ENCODE assay signal across 16 cellular contexts in the genomic region with DNA sequence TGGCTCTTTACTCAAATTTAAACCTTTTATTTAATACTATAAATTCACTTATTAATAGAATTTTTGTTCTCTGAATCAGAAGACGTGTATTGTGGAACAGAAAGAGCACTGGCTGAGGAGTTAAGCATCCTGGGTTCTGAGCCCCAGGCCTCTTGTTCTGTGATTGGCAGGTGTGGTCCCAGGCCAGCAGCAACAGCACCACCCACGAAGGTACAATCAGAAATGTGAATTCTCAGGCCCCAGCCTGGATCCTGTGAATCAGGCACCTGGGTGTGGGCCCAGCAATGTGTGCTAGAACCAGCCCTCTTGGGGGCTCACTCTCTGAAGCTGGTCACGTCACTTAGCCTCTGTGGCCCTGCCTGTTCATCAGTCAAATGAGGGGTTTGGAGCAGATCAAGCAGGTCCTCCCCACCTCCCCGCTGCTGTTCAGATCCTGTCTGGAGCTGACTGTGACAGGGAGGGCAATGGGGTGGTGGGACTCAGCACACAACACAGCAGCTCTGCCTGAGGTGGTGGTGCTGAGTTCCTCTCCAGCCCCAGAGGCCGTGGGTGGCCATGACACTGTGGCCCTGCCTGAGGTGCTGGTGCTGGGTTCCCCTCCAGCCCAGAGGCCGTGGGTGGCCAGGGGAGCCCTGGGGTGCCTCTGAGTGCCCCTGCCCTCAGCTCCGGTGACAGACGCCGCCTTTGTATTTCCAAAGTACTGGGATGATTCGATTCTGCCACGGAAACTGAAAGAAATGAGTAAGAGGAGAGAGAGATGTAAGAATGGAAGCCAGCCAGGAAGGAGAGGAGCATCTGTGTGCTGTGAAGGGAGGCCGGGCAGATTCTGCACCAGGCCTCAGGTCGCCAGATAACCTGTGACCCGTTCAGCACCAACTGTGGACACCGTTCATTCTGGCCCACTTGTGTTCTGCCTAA. TPM values are rescaled to one million over a fixed set of nuclear protein-coding genes. Genes with fewer than 3 reads are reported as not detected.
DNase-seq lines count a peak whose midpoint lies in the region; ATAC-seq and TF ChIP-seq lines count a peak whose summit lies in the region.
"Had no signal": no experiment of that assay in that cellular context is flagged by ENCODE, and none has a peak within 500 bp of the region (broad histone marks: within the 10 kb centered on the region; RNA-seq: fewer than 3 reads in every experiment).

No MANE protein-coding gene starts in this region.

- no peaks in the 10 kb centered on the region for H3K36me3 ChIP-seq in breast epithelium
- no peaks in the 10 kb centered on the region for H3K36me3 ChIP-seq in neuronal stem cell (replicated peaks in 1 of 2; ENCODE audit: control insufficient read depth in 2 of 2, insufficient read depth in 2 of 2, low read length in 2 of 2)
- no peaks in the 10 kb centered on the region for H3K36me3 ChIP-seq in testis (ENCODE audit: low read depth, missing control alignments)

- H3K27ac Mint-ChIP-seq in MCF 10A (ENCODE audit: low read depth, unreplicated experiment), result no peak overlapping the region
- peak overlapping the region; percentile 35 for H3K27ac Mint-ChIP-seq in activated T-helper 2 cell treated with anti-CD3 and anti-CD28 coated beads, Interferon-gamma antibody, Interleukin-2, Interleukin-4, amounts not matched to agents 10 μg/mL and 5 μg/mL and 100 μg/mL, durations not matched to agents 14 hours and 24 hours and 36 hours
- H3K27ac Mint-ChIP-seq in stimulated activated memory B cell treated with anti-CD40 and anti-IgM and Interleukin-4, amounts not matched to agents 10 μg/mL and 1 μg/mL and 100 μg/mL, for 72 hours, result no peak overlapping the region
- H3K27ac Mint-ChIP-seq: memory B cell had no signal

- BruUV-seq in MCF 10A (replicated peaks; lab: Mats Ljungman, UMichigan), result no TSS peak

- no peak overlapping the region for H3K4me3 Mint-ChIP-seq in MCF 10A (ENCODE audit: unreplicated experiment)
- no peak overlapping the region for H3K4me3 Mint-ChIP-seq in activated T-helper 2 cell treated with anti-CD3 and anti-CD28 coated beads, Interferon-gamma antibody, Interleukin-2, Interleukin-4, amounts not matched to agents 10 μg/mL and 5 μg/mL and 100 μg/mL, durations not matched to agents 14 hours and 24 hours and 36 hours (ENCODE audit: low read depth)
- no peak overlapping the region for H3K4me3 Mint-ChIP-seq in stimulated activated memory B cell treated with anti-CD40 and anti-IgM and Interleukin-4, amounts not matched to agents 10 μg/mL and 1 μg/mL and 100 μg/mL, for 72 hours
- H3K4me3 Mint-ChIP-seq: memory B cell, neural crest cell had no signal

- TF ChIP-seq POLR2A in breast epithelium (IDR thresholded peaks at IDR 0.05) (no peak), testis (IDR thresholded peaks at IDR 0.05) (no peak)

- POLR2A ChIA-PET in MCF 10A (lab: Yijun Ruan, JAX), result interaction anchor here (0.5 kb wide), 1 partner anchor 157 kb away, joined by 3 read pairs; no protein-coding TSS in a partner anchor

- H3K4me3 ChIP-seq in breast epithelium (no peak overlapping the region), neuronal stem cell (ENCODE audit: low read length in 2 of 2) (no peak overlapping the region), testis (no peak overlapping the region)

- H4K91ac ChIP-seq in neuronal stem cell (ENCODE audit: low read depth, low read length, poor library complexity), result no peak overlapping the region

- peak overlapping the region; percentile 31 for H3K18ac ChIP-seq in neuronal stem cell (ENCODE audit: low read length)

- H3K9me3 ChIP-seq in breast epithelium (no peaks in the 10 kb centered on the region), neuronal stem cell (replicated peaks in 1 of 2; ENCODE audit: control insufficient read depth in 2 of 2, insufficient read depth in 1 of 2, low read depth in 1 of 2, low read length in 2 of 2) (peaks cover 7 to 9% of the 10 kb centered on the region in 2 donors), testis (no peaks in the 10 kb centered on the region)

- H3K9ac ChIP-seq in neuronal stem cell (ENCODE audit: low read depth, low read length, poor library complexity), result no peak overlapping the region

- no peaks in the 10 kb centered on the region for H3K36me3 Mint-ChIP-seq in MCF 10A (ENCODE audit: insufficient read depth, unreplicated experiment)
- H3K36me3 Mint-ChIP-seq in activated T-helper 2 cell treated with anti-CD3 and anti-CD28 coated beads, Interferon-gamma antibody, Interleukin-2, Interleukin-4, amounts not matched to agents 10 μg/mL and 5 μg/mL and 100 μg/mL, durations not matched to agents 14 hours and 24 hours and 36 hours (ENCODE audit: low read depth), result no peaks in the 10 kb centered on the region
- no peaks in the 10 kb centered on the region for H3K36me3 Mint-ChIP-seq in stimulated activated memory B cell treated with anti-CD40 and anti-IgM and Interleukin-4, amounts not matched to agents 10 μg/mL and 1 μg/mL and 100 μg/mL, for 72 hours
- H3K36me3 Mint-ChIP-seq: memory B cell had no signal

- no peak overlapping the region for H2BK5ac ChIP-seq in neuronal stem cell (ENCODE audit: low read length)

- peak overlapping the region; percentile 16 for H2BK120ac ChIP-seq in neuronal stem cell (ENCODE audit: low read depth, low read length)

- WGBS in neuronal stem cell (ENCODE audit: extremely low coverage in 2 of 2, insufficient read length in 2 of 2, insufficient replicate concordance in 1 of 2), 2 donors, result no CpG with 5 or more reads among the region's 15 CpGs
- 79 to 81% methylated on average over 12 to 15 of the region's 15 CpGs for WGBS in testis, 2 donors

- H3K4me2 ChIP-seq in neuronal stem cell (ENCODE audit: insufficient read depth, low read length, poor library complexity, severe bottlenecking), result no peak overlapping the region

- no peak overlapping the region for H2AK5ac ChIP-seq in neuronal stem cell (ENCODE audit: low read depth, low read length)

- no peak for TF ChIP-seq CTCF in breast epithelium (IDR thresholded peaks at IDR 0.05)
- no peak for TF ChIP-seq CTCF in MCF 10A (IDR thresholded peaks at IDR 0.05; ENCODE audit: unreplicated experiment)
- no peak for TF ChIP-seq CTCF in testis (IDR thresholded peaks at IDR 0.05)

- no peak overlapping the region for H3K27ac ChIP-seq in breast epithelium
- H3K27ac ChIP-seq in neuronal stem cell (replicated peaks; ENCODE audit: low read length), result no peak overlapping the region
- H3K27ac ChIP-seq in testis, result no peak overlapping the region
- H3K27ac ChIP-seq: VCaP had no signal

- H2BK15ac ChIP-seq in neuronal stem cell (ENCODE audit: low read length), result no peak overlapping the region

- CTCF ChIA-PET in MCF 10A (lab: Yijun Ruan, JAX), result interaction anchor here (1.8 kb wide), 1 partner anchor 11 kb away, joined by 3 read pairs; no protein-coding TSS in a partner anchor

- DNase-seq in breast epithelium (ENCODE audit: low spot score in 2 of 2) (peak; percentile 13 to 46), MCF 10A (ENCODE audit: unreplicated experiment) (no peak), neuronal stem cell (ENCODE audit: low spot score) (no peak), testis (peak; percentile 9)
- peak; percentile 6 for DNase-seq in activated T-helper 2 cell treated with anti-CD3 and anti-CD28 coated beads, Interferon-gamma antibody, Interleukin-2, Interleukin-4, amounts not matched to agents 10 μg/mL and 5 μg/mL and 100 μg/mL, durations not matched to agents 14 hours and 24 hours and 36 hours (ENCODE audit: low spot score)
- DNase-seq: anterior cingulate cortex; NCI-H748 treated with DMSO at 0.1 percent for 48 hours; right cardiac atrium; stimulated activated naive CD4-positive, alpha-beta T cell treated with Interleukin-2 at 50 U/mL for 16 hours had no signal

- H3K4me1 ChIP-seq in breast epithelium, result no peaks in the 10 kb centered on the region
- H3K4me1 ChIP-seq in neuronal stem cell (ENCODE audit: control insufficient read depth in 2 of 2, insufficient read depth in 1 of 2, low read depth in 1 of 2, low read length in 2 of 2), result no peaks in the 10 kb centered on the region
- no peaks in the 10 kb centered on the region for H3K4me1 ChIP-seq in testis

- H3K23ac ChIP-seq in neuronal stem cell (ENCODE audit: low read depth, low read length, poor library complexity), result no peak overlapping the region

- H4K8ac ChIP-seq in neuronal stem cell (ENCODE audit: low read depth, low read length), result no peak overlapping the region

- no peaks in the 10 kb centered on the region for H3K79me1 ChIP-seq in neuronal stem cell (ENCODE audit: low read depth, low read length)

- no peak overlapping the region for H3K4ac ChIP-seq in neuronal stem cell (ENCODE audit: low read length)

- H3K27me3 ChIP-seq in breast epithelium (no peaks in the 10 kb centered on the region), neuronal stem cell (ENCODE audit: control insufficient read depth in 3 of 3, insufficient read depth in 3 of 3, low read depth in 1 of 3, low read length in 3 of 3) (no peaks in the 10 kb centered on the region), testis (no peaks in the 10 kb centered on the region)

- H3K14ac ChIP-seq in neuronal stem cell (ENCODE audit: low read length), result no peak overlapping the region

- no peak for ATAC-seq in stimulated activated memory B cell treated with anti-CD40 and anti-IgM and Interleukin-4, amounts not matched to agents 10 μg/mL and 1 μg/mL and 100 μg/mL, for 72 hours
- no peak for ATAC-seq in HG02678 (IDR thresholded peaks at IDR 0.05; ENCODE audit: unreplicated experiment)
- ATAC-seq in HG02973 (IDR thresholded peaks at IDR 0.05; ENCODE audit: unreplicated experiment), result no peak
- ATAC-seq: right cardiac atrium had no signal

- no peaks in the 10 kb centered on the region for H3K4me1 Mint-ChIP-seq in MCF 10A (ENCODE audit: insufficient read depth, unreplicated experiment)
- H3K4me1 Mint-ChIP-seq in activated T-helper 2 cell treated with anti-CD3 and anti-CD28 coated beads, Interferon-gamma antibody, Interleukin-2, Interleukin-4, amounts not matched to agents 10 μg/mL and 5 μg/mL and 100 μg/mL, durations not matched to agents 14 hours and 24 hours and 36 hours (ENCODE audit: low read depth), result peaks cover 2% of the 10 kb centered on the region
- no peaks in the 10 kb centered on the region for H3K4me1 Mint-ChIP-seq in stimulated activated memory B cell treated with anti-CD40 and anti-IgM and Interleukin-4, amounts not matched to agents 10 μg/mL and 1 μg/mL and 100 μg/mL, for 72 hours
- H3K4me1 Mint-ChIP-seq: memory B cell, neural crest cell had no signal

- intact Hi-C loops in breast epithelium (cut with DNase I; ENCODE audit: low total_unique reads) (loop anchor here (1.0 to 5.0 kb wide), 2 partner anchors 48 to 208 kb away; no protein-coding TSS in a partner anchor), MCF 10A (cut with micrococcal nuclease) (no loop called here), testis (cut with DNase I; ENCODE audit: low total_unique reads) (no loop called here)
- intact Hi-C loops in activated T-helper 2 cell treated with anti-CD3 and anti-CD28 coated beads, Interferon-gamma antibody, Interleukin-2, Interleukin-4, amounts not matched to agents 10 μg/mL and 5 μg/mL and 100 μg/mL, durations not matched to agents 14 hours and 24 hours and 36 hours (cut with micrococcal nuclease), result no loop called here

- peaks cover 8% of the 10 kb centered on the region for H3K27me3 Mint-ChIP-seq in MCF 10A (ENCODE audit: insufficient read depth, unreplicated experiment)
- no peaks in the 10 kb centered on the region for H3K27me3 Mint-ChIP-seq in activated T-helper 2 cell treated with anti-CD3 and anti-CD28 coated beads, Interferon-gamma antibody, Interleukin-2, Interleukin-4, amounts not matched to agents 10 μg/mL and 5 μg/mL and 100 μg/mL, durations not matched to agents 14 hours and 24 hours and 36 hours (ENCODE audit: low read depth)
- no peaks in the 10 kb centered on the region for H3K27me3 Mint-ChIP-seq in stimulated activated memory B cell treated with anti-CD40 and anti-IgM and Interleukin-4, amounts not matched to agents 10 μg/mL and 1 μg/mL and 100 μg/mL, for 72 hours
- H3K27me3 Mint-ChIP-seq: memory B cell had no signal

- H2AFZ ChIP-seq in neuronal stem cell (ENCODE audit: low read length), result no peak overlapping the region

- no peak overlapping the region for H2BK12ac ChIP-seq in neuronal stem cell (ENCODE audit: low read length)

- peaks cover 2% of the 10 kb centered on the region for H3K9me3 Mint-ChIP-seq in MCF 10A (ENCODE audit: unreplicated experiment)
- peaks cover 2% of the 10 kb centered on the region for H3K9me3 Mint-ChIP-seq in activated T-helper 2 cell treated with anti-CD3 and anti-CD28 coated beads, Interferon-gamma antibody, Interleukin-2, Interleukin-4, amounts not matched to agents 10 μg/mL and 5 μg/mL and 100 μg/mL, durations not matched to agents 14 hours and 24 hours and 36 hours
- peaks cover 1% of the 10 kb centered on the region for H3K9me3 Mint-ChIP-seq in stimulated activated memory B cell treated with anti-CD40 and anti-IgM and Interleukin-4, amounts not matched to agents 10 μg/mL and 1 μg/mL and 100 μg/mL, for 72 hours

RNA-seq across cellular contexts. Expression of a gene that starts 41.6 kb away (rescaled TPM):
- under 1 TPM; 0.29 to 0.96 (median 0.66) TPM for total RNA-seq in breast epithelium
- not detected in 2 replicates for total RNA-seq in MCF 10A (2022)
- total RNA-seq in activated T-helper 2 cell treated with anti-CD3 and anti-CD28 coated beads, Interferon-gamma antibody, Interleukin-2, Interleukin-4, amounts not matched to agents 10 μg/mL and 5 μg/mL and 100 μg/mL, durations not matched to agents 14 hours and 24 hours and 36 hours, result not detected in 2 replicates
- 0.20 TPM for polyA plus RNA-seq in neuronal stem cell (2013, experiment 1 of 2)
- polyA plus RNA-seq in neuronal stem cell (2013, experiment 2 of 2), result 0.18 TPM
- 10 to 100 TPM in 1 of 2 donors, 1 to 10 TPM in 1; 7.2 to 13.5 TPM for total RNA-seq in testis
- 8.0 TPM for polyA plus RNA-seq in testis (ENCODE audit: insufficient read depth, low read depth, low replicate concordance)
- total RNA-seq: epithelial cell of proximal tubule, neural crest cell had no signal

Comparison
In these comparisons a context has a peak if more than half of its experiments do, and no peak if none do; other contexts are left out.
1. DNase-seq: peak in breast epithelium (2 of 2), activated T-helper 2 cell treated with anti-CD3 and anti-CD28 coated beads, Interferon-gamma antibody, Interleukin-2, Interleukin-4, amounts not matched to agents 10 μg/mL and 5 μg/mL and 100 μg/mL, durations not matched to agents 14 hours and 24 hours and 36 hours (single experiment) and testis (single experiment); none in MCF 10A (single experiment) and neuronal stem cell (single experiment).